ENCODE assay signal across 8 cellular contexts in the genomic region with DNA sequence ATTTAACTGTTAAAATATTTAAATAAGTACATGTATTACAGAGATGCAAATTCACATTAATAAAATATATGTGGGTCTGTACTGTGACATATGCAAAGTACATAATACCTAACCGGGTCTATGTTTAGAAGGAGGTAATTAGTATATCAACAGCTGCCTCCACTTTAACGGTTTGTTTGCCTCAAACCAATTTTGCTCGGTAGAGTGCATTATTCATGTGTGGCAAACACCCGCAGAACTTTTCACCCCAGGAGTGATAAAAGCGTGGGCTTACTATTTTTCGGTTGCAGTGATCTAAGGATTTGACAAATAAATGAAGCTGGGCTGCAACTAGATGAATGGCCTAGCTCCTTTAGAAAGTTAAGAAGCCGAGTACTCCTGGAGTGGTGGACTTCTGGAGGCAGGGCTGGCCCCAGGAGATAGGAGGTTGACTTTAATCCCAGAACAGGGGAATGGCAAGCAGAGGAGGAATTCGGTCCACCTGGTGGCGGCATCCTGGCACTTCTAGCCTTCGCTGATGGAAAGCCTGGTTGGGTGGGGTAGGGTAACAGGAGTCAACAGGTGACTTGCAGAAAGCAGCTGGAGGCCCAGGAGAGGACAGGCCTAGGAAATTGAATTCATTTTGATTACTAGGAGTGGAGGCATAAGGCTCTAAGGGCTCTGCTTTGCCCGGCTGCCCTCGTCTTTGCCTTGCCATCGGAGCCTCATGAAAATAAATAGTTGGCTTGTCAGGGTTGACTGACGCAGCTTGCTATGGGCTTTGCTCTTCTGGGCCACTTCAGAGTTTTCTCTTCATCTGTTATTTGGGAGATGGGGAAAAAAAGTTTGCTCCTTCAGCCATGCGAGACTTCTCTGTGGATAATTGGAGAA. TPM values are rescaled to one million over a fixed set of nuclear protein-coding genes. Genes with fewer than 3 reads are reported as not detected.
DNase-seq lines count a peak whose midpoint lies in the region; ATAC-seq and TF ChIP-seq lines count a peak whose summit lies in the region.

No MANE protein-coding gene starts in this region.

- intact Hi-C loops in left ventricle myocardium superior (cut with micrococcal nuclease), result loop anchor here (10.0 kb wide), 2 partner anchors 69 to 119 kb away; no protein-coding TSS in a partner anchor

- peaks cover 26% of the 10 kb centered on the region for H3K27me3 Mint-ChIP-seq in WTC11 (ENCODE audit: low read depth)

- H3K9me3 ChIP-seq in cardiac muscle cell (ENCODE audit: low read depth), result no peaks in the 10 kb centered on the region

- CTCF ChIA-PET in WTC11 (lab: Charles Lee), result interaction anchor here (0.5 to 5.4 kb wide), 18 partner anchors 9 to 553 kb away, joined by 3 to 44 read pairs (median 4); a partner anchor contains a TSS

- peaks cover 32% of the 10 kb centered on the region for H3K4me1 ChIP-seq in cardiac muscle cell (ENCODE audit: low read depth)

- no peak overlapping the region for H3K27ac ChIP-seq in cardiac muscle cell

- DNase-seq in cardiac muscle cell (ENCODE audit: low read depth in 1 of 2, low spot score in 1 of 2) (peak in 1 of 2 donors; percentile 35), left ventricle myocardium superior (no peak), NCI-H1417 (lab: John Stamatoyannopoulos, UW) (peak; percentile 89 to 96 (median 89)), WTC11 (ENCODE audit: low spot score) (peak; percentile 82), islet precursor cell (peak; percentile 75), GM19240 (ENCODE audit: insufficient read length, low spot score) (no peak)

- H3K27me3 ChIP-seq in cardiac muscle cell, result no peaks in the 10 kb centered on the region

- H3K4me1 Mint-ChIP-seq in WTC11, result peaks cover 40% of the 10 kb centered on the region

- H3K36me3 ChIP-seq in cardiac muscle cell, result no peaks in the 10 kb centered on the region

- H3K4me3 ChIP-seq in cardiac muscle cell, result peak overlapping the region; percentile 57

- H3K4me3 Mint-ChIP-seq in WTC11, result no peak overlapping the region

- POLR2A ChIA-PET in WTC11 (lab: Charles Lee), result no interaction called here

- H3K27ac Mint-ChIP-seq in WTC11, result no peak overlapping the region; the same call in 1 of the 2 replicates

- no peak for TF ChIP-seq CTCF in cardiac muscle cell (IDR thresholded peaks at IDR 0.05; ENCODE audit: low read depth, low read length)
- peak; percentile 30; the same call in 1 of the 2 replicates for TF ChIP-seq CTCF in WTC11 (IDR thresholded peaks at IDR 0.05)

- no peaks in the 10 kb centered on the region for H3K36me3 Mint-ChIP-seq in WTC11

- no peaks in the 10 kb centered on the region for H3K9me3 Mint-ChIP-seq in WTC11

- no peak for ATAC-seq in left ventricle myocardium superior
- ATAC-seq in WTC11, result peak; percentile 60
- ATAC-seq in GM19463 (IDR thresholded peaks at IDR 0.05; ENCODE audit: unreplicated experiment), result no peak
- no peak for ATAC-seq in HG03442 (IDR thresholded peaks at IDR 0.05; ENCODE audit: unreplicated experiment)

TF ChIP-seq in WTC11, 78 proteins besides CTCF, POLR2A, EP300 and RAD21:
- TF ChIP-seq, protein P1, sequence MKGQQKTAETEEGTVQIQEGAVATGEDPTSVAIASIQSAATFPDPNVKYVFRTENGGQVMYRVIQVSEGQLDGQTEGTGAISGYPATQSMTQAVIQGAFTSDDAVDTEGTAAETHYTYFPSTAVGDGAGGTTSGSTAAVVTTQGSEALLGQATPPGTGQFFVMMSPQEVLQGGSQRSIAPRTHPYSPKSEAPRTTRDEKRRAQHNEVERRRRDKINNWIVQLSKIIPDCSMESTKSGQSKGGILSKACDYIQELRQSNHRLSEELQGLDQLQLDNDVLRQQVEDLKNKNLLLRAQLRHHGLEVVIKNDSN (CRISPR knock-in tag; IDR thresholded peaks at IDR 0.05), result no peak
- TF ChIP-seq, protein P2, sequence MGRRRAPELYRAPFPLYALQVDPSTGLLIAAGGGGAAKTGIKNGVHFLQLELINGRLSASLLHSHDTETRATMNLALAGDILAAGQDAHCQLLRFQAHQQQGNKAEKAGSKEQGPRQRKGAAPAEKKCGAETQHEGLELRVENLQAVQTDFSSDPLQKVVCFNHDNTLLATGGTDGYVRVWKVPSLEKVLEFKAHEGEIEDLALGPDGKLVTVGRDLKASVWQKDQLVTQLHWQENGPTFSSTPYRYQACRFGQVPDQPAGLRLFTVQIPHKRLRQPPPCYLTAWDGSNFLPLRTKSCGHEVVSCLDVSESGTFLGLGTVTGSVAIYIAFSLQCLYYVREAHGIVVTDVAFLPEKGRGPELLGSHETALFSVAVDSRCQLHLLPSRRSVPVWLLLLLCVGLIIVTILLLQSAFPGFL (CRISPR knock-in tag; IDR thresholded peaks at IDR 0.05; ENCODE audit: borderline replicate concordance), result no peak
- TF ChIP-seq, protein P3, sequence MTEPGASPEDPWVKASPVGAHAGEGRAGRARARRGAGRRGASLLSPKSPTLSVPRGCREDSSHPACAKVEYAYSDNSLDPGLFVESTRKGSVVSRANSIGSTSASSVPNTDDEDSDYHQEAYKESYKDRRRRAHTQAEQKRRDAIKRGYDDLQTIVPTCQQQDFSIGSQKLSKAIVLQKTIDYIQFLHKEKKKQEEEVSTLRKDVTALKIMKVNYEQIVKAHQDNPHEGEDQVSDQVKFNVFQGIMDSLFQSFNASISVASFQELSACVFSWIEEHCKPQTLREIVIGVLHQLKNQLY (CRISPR knock-in tag; IDR thresholded peaks at IDR 0.05), result no peak
- TF ChIP-seq, protein P4, sequence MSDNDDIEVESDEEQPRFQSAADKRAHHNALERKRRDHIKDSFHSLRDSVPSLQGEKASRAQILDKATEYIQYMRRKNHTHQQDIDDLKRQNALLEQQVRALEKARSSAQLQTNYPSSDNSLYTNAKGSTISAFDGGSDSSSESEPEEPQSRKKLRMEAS (CRISPR knock-in tag; IDR thresholded peaks at IDR 0.05), result 0 out of 2 replicates have a peak, but pooled peaks have one; percentile 14
- TF ChIP-seq TEAD4 (CRISPR knock-in tag; IDR thresholded peaks at IDR 0.05), result no peak
- no peak for TF ChIP-seq ETV6 (CRISPR knock-in tag; IDR thresholded peaks at IDR 0.05)
- TF ChIP-seq, protein P5, sequence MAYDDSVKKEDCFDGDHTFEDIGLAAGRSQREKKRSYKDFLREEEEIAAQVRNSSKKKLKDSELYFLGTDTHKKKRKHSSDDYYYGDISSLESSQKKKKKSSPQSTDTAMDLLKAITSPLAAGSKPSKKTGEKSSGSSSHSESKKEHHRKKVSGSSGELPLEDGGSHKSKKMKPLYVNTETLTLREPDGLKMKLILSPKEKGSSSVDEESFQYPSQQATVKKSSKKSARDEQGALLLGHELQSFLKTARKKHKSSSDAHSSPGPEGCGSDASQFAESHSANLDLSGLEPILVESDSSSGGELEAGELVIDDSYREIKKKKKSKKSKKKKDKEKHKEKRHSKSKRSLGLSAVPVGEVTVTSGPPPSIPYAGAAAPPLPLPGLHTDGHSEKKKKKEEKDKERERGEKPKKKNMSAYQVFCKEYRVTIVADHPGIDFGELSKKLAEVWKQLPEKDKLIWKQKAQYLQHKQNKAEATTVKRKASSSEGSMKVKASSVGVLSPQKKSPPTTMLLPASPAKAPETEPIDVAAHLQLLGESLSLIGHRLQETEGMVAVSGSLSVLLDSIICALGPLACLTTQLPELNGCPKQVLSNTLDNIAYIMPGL (CRISPR knock-in tag; IDR thresholded peaks at IDR 0.05), result no peak
- TF ChIP-seq, protein P6, sequence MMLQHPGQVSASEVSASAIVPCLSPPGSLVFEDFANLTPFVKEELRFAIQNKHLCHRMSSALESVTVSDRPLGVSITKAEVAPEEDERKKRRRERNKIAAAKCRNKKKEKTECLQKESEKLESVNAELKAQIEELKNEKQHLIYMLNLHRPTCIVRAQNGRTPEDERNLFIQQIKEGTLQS (CRISPR knock-in tag; conservative IDR thresholded peaks at IDR 0.05), result no peak
- TF ChIP-seq OVOL2 (CRISPR knock-in tag; IDR thresholded peaks at IDR 0.05; ENCODE audit: borderline replicate concordance), result no peak
- TF ChIP-seq, protein P7, sequence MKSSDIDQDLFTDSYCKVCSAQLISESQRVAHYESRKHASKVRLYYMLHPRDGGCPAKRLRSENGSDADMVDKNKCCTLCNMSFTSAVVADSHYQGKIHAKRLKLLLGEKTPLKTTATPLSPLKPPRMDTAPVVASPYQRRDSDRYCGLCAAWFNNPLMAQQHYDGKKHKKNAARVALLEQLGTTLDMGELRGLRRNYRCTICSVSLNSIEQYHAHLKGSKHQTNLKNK (CRISPR knock-in tag; IDR thresholded peaks at IDR 0.05), result no peak
- TF ChIP-seq, protein P8, sequence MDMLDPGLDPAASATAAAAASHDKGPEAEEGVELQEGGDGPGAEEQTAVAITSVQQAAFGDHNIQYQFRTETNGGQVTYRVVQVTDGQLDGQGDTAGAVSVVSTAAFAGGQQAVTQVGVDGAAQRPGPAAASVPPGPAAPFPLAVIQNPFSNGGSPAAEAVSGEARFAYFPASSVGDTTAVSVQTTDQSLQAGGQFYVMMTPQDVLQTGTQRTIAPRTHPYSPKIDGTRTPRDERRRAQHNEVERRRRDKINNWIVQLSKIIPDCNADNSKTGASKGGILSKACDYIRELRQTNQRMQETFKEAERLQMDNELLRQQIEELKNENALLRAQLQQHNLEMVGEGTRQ (CRISPR knock-in tag; IDR thresholded peaks at IDR 0.05), result peak; percentile 20; the same call in 1 of the 2 replicates

RNA-seq across cellular contexts. Expression of a gene that starts 2.4 kb away (rescaled TPM):
- total RNA-seq in cardiac muscle cell (25.2 and 35.5 TPM in 2 replicates), left ventricle myocardium superior (52.8 TPM), WTC11 (2021) (6.8 to 9.8 TPM (median 9.1 TPM) in 3 replicates)
- polyA plus RNA-seq in cardiac muscle cell, result 71.9 and 92.3 TPM in 2 replicates

Comparison
In these comparisons a context has a peak if more than half of its experiments do, and no peak if none do; other contexts are left out.
1. DNase-seq: peak in NCI-H1417 (3 of 3), WTC11 (single experiment) and islet precursor cell (single experiment); none in left ventricle myocardium superior (single experiment) and GM19240 (single experiment).